9 cellular contexts compared by ENCODE assay signal in the genomic region with DNA sequence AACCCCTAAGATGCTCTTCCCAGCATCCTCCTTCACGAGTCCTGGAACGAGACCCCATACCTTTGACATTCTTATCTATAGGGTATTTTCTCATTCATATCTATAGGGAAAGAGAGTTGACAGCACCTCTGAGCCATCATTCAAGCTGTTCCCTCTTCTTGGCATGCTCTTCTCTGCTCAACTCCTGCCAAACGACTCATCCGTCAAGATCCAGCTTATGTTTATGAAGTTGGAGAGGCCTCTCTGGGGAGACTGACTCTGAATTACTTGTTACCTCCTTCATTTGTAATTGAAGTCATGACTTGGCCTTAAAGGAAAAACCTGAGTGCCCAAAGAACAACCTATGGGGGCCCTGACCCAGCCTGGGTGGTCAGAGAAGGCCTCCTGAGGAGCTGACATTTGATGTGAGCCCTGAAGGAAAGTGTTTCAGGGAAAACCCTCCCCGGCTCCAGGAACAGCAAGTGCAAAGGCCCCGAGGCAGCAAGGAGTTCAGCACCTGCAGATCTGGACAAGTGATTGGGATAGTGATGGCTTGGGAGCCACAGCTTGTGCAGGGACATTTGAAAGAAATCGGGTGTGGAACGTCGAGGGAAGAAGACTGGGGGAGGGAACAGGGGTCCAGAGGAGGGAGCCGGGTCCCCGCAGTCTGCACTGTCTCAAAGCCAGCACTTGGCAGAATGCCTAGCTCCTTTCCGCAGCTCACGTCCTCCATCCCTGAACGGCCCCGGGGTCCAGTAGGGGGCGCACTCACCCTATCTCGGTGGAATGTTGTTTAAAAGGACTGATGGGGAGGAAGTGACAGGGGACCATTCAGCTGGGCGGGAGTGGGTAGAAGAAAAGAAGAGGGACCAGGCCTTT. TPM values are rescaled to one million over a fixed set of nuclear protein-coding genes. Genes with fewer than 3 reads are reported as not detected.
DNase-seq lines count a peak whose midpoint lies in the region; ATAC-seq, FAIRE-seq and TF ChIP-seq lines count a peak whose summit lies in the region.
"Had no signal": no experiment of that assay in that cellular context is flagged by ENCODE, and none has a peak within 500 bp of the region (broad histone marks: within the 10 kb centered on the region; RNA-seq: fewer than 3 reads in every experiment).

No MANE protein-coding gene starts in this region.

- no peak overlapping the region for H3K27ac ChIP-seq in GM12878 (ENCODE audit: control insufficient read depth, insufficient read depth)

- H3K79me2 ChIP-seq in GM12878 (ENCODE audit: control insufficient read depth, insufficient read depth, low read length): no peaks in the 10 kb centered on the region

- RAD21 ChIA-PET in GM12878 (lab: Charles Lee; ENCODE audit: unreplicated experiment): interaction anchor here (1.0 to 1.1 kb wide), 2 partner anchors 59 to 621 kb away, joined by 3 to 4 read pairs; no protein-coding TSS in a partner anchor

- no peaks in the 10 kb centered on the region for H3K27me3 ChIP-seq in GM12878 (replicated peaks in 1 of 2; ENCODE audit: control insufficient read depth in 2 of 2, insufficient read depth in 2 of 2, low read length in 1 of 2)

- intact Hi-C loops in GM12878 (cut with micrococcal nuclease; ENCODE audit: unreplicated experiment): loop anchor here (1.0 kb wide), 1 partner anchor 65 kb away; no protein-coding TSS in a partner anchor

- no peak for FAIRE-seq in GM12878 (lab: Jason Lieb, UNC)
- FAIRE-seq: colon had no signal

- TF ChIP-seq POLR2A in GM12878 (IDR thresholded peaks at IDR 0.05; ENCODE audit: low read depth, low read length): no peak

- no peaks in the 10 kb centered on the region for H3K4me1 ChIP-seq in GM12878 (ENCODE audit: control insufficient read depth, insufficient read depth, low read length)

- CTCF ChIA-PET in GM12878 (lab: Yijun Ruan, JAX): interaction anchor here (0.6 to 2.2 kb wide), 19 partner anchors 10 to 620 kb away, joined by 3 to 31 read pairs (median 4); a partner anchor contains a TSS

- no peak overlapping the region for H3K9ac ChIP-seq in GM12878 (ENCODE audit: control insufficient read depth, insufficient read depth, low read length)

- peak; percentile 41 for TF ChIP-seq RAD21 in GM12878 (IDR thresholded peaks at IDR 0.05; ENCODE audit: insufficient read depth, low read depth, low read length)

- no peaks in the 10 kb centered on the region for H3K36me3 ChIP-seq in GM12878 (ENCODE audit: control insufficient read depth in 2 of 2, insufficient read depth in 2 of 2, low read length in 1 of 2)

- no peak overlapping the region for H3K4me2 ChIP-seq in GM12878 (ENCODE audit: control insufficient read depth, insufficient read depth)

- no peaks in the 10 kb centered on the region for H4K20me1 ChIP-seq in GM12878 (ENCODE audit: control insufficient read depth, insufficient read depth)

- H3K4me3 ChIP-seq in GM12878: no peak overlapping the region

- H3K9me3 ChIP-seq in GM12878 (replicated peaks; ENCODE audit: control insufficient read depth, insufficient read depth, low read length): no peaks in the 10 kb centered on the region; the same call in 2 of the 3 replicates

- WGBS in GM12878 (ENCODE audit: insufficient coverage, insufficient replicate concordance, low lambda C conversion rate, missing lambda C conversion rate): 16% methylated on average over 18 of the region's 18 CpGs

- POLR2A ChIA-PET in GM12878 (lab: Charles Lee): interaction anchor here (0.5 kb wide), 1 partner anchor 21 kb away, joined by 4 read pairs; no protein-coding TSS in a partner anchor

- TF ChIP-seq EP300 in GM12878 (IDR thresholded peaks at IDR 0.05; ENCODE audit: borderline replicate concordance in 1 of 2, control insufficient read depth in 1 of 2, low read depth in 2 of 2, low read length in 2 of 2): no peak

- in situ Hi-C loops in GM12878 (cut with MboI): no loop called here

- peak; percentile 48 to 62 (median 61) for TF ChIP-seq CTCF in GM12878 (IDR thresholded peaks at IDR 0.05 in 2 of 3, conservative IDR thresholded peaks at IDR 0.05 in 1 of 3; ENCODE audit: control insufficient read depth in 2 of 3, extremely low read depth in 1 of 3, insufficient read depth in 1 of 3, low read depth in 3 of 3, low read length in 3 of 3)

- SMC1A ChIA-PET in GM12878 (lab: Charles Lee; ENCODE audit: uncharacterized antibody, unreplicated experiment): interaction anchor here (0.6 to 1.6 kb wide), 5 partner anchors 38 to 938 kb away, joined by 3 to 6 read pairs (median 4); no protein-coding TSS in a partner anchor

- BruUV-seq in GM12878 (replicated peaks; lab: Mats Ljungman, UMichigan): no TSS peak

- ATAC-seq in GM12878 (peak; percentile 84), HG02678 (IDR thresholded peaks at IDR 0.05; ENCODE audit: unreplicated experiment) (no peak), HG02973 (IDR thresholded peaks at IDR 0.05; ENCODE audit: unreplicated experiment) (no peak)

- peak; percentile 53 for DNase-seq in GM04504 (ENCODE audit: low read depth)
- DNase-seq in MV-4-11 (lab: John Stamatoyannopoulos, UW): peak; percentile 81
- DNase-seq in T-helper 2 cell: peak in 3 of 5 experiments; percentile 30 to 68 (median 40)
- DNase-seq in GM12878 (ENCODE audit: low read depth, low spot score): no peak
- peak; percentile 43 for DNase-seq in inferior parietal cortex (ENCODE audit: extremely low spot score)
- DNase-seq in stimulated activated CD4-positive, alpha-beta T cell treated with anti-CD3 and anti-CD28 coated beads, Interleukin-2, amount 100 ng/mL, for 24 hours: peak; percentile 64 to 87

- no peak overlapping the region for H2AFZ ChIP-seq in GM12878 (ENCODE audit: control insufficient read depth, low read depth, low read length)

TF ChIP-seq in GM12878, 131 proteins besides CTCF, POLR2A, EP300 and RAD21 (continues in another document):
- TF ChIP-seq, protein P1, sequence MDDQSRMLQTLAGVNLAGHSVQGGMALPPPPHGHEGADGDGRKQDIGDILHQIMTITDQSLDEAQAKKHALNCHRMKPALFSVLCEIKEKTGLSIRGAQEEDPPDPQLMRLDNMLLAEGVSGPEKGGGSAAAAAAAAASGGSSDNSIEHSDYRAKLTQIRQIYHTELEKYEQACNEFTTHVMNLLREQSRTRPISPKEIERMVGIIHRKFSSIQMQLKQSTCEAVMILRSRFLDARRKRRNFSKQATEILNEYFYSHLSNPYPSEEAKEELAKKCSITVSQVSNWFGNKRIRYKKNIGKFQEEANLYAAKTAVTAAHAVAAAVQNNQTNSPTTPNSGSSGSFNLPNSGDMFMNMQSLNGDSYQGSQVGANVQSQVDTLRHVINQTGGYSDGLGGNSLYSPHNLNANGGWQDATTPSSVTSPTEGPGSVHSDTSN (IDR thresholded peaks at IDR 0.05; ENCODE audit: insufficient replicate concordance, low read depth, low read length): no peak

RNA-seq across cellular contexts. Expression of a gene that starts 14.0 kb away (rescaled TPM):
- total RNA-seq in GM12878 (2013; cell fraction: nucleolus; rRNA removed): not detected in 2 replicates
- not detected in 2 replicates for total RNA-seq in GM12878 (2014; rRNA removed)
- not detected in 2 replicates for total RNA-seq in GM12878 (2014; rRNA removed; fragmentation: Illumina TruSeq; extraction: Trizol)
- 0.21 TPM in 1 of 2 replicates, not detected in the other for total RNA-seq in GM12878 (2021)
- polyA plus RNA-seq in GM12878 (2011; ENCODE audit: low read depth): not detected
- polyA plus RNA-seq in GM12878 (2011; rRNA removed): not detected in 2 replicates
- polyA plus RNA-seq in GM12878 (2011; cell fraction: cytosol; rRNA removed): not detected in 2 replicates
- polyA plus RNA-seq in GM12878 (2011; cell fraction: nucleus; rRNA removed): not detected in 2 replicates
- polyA plus RNA-seq in GM12878 (2012): not detected in 2 replicates
- polyA plus RNA-seq in GM12878 (2014; fragmentation: Illumina TruSeq; extraction: Trizol): not detected in 2 replicates
- not detected for polyA plus RNA-seq in GM12878 (2014; fragmentation: Nextera tagmentation; extraction: Ambion mirVana)
- polyA plus RNA-seq in GM12878 (2014; rRNA removed): not detected in 2 replicates
- polyA plus RNA-seq in GM12878 (2016; fragmentation: Nextera tagmentation; extraction: Ambion mirVana): not detected
- not detected in 2 replicates for polyA minus RNA-seq in GM12878 (2011; rRNA and poly(A)+ RNA removed)
- polyA minus RNA-seq in GM12878 (2011; cell fraction: cytosol; rRNA and poly(A)+ RNA removed): 1.6 TPM in 1 of 2 replicates, not detected in the other
- 0.36 TPM in 1 of 2 replicates, not detected in the other for polyA minus RNA-seq in GM12878 (2011; cell fraction: nucleus; rRNA and poly(A)+ RNA removed)

RNA-seq across cellular contexts. Expression of a gene that starts 22.5 kb away (rescaled TPM):
- not detected in 2 replicates for total RNA-seq in GM12878 (2013; cell fraction: nucleolus; rRNA removed)
- total RNA-seq in GM12878 (2014; rRNA removed): not detected in 2 replicates
- total RNA-seq in GM12878 (2014; rRNA removed; fragmentation: Illumina TruSeq; extraction: Trizol): not detected in 2 replicates
- not detected in 2 replicates for total RNA-seq in GM12878 (2021)
- not detected for polyA plus RNA-seq in GM12878 (2011; ENCODE audit: low read depth)
- polyA plus RNA-seq in GM12878 (2011; rRNA removed): not detected in 2 replicates
- not detected in 2 replicates for polyA plus RNA-seq in GM12878 (2011; cell fraction: cytosol; rRNA removed)
- not detected in 2 replicates for polyA plus RNA-seq in GM12878 (2011; cell fraction: nucleus; rRNA removed)
- polyA plus RNA-seq in GM12878 (2012): not detected in 2 replicates
- polyA plus RNA-seq in GM12878 (2014; fragmentation: Illumina TruSeq; extraction: Trizol): not detected in 2 replicates
- polyA plus RNA-seq in GM12878 (2014; fragmentation: Nextera tagmentation; extraction: Ambion mirVana): not detected
- polyA plus RNA-seq in GM12878 (2014; rRNA removed): not detected in 2 replicates
- not detected for polyA plus RNA-seq in GM12878 (2016; fragmentation: Nextera tagmentation; extraction: Ambion mirVana)
- not detected in 2 replicates for polyA minus RNA-seq in GM12878 (2011; rRNA and poly(A)+ RNA removed)
- polyA minus RNA-seq in GM12878 (2011; cell fraction: cytosol; rRNA and poly(A)+ RNA removed): not detected in 2 replicates
- not detected in 2 replicates for polyA minus RNA-seq in GM12878 (2011; cell fraction: nucleus; rRNA and poly(A)+ RNA removed)

RNA-seq across cellular contexts. Expression of a gene that starts 58.3 kb away (rescaled TPM):
- 1.3 and 1.4 TPM in 2 replicates for total RNA-seq in GM12878 (2013; cell fraction: nucleolus; rRNA removed)
- total RNA-seq in GM12878 (2014; rRNA removed) (2.3 and 2.8 TPM in 2 replicates), GM12878 (2014; rRNA removed; fragmentation: Illumina TruSeq; extraction: Trizol) (1.2 TPM in 2 replicates), GM12878 (2021) (2.4 and 2.5 TPM in 2 replicates)
- 1.6 TPM for polyA plus RNA-seq in GM12878 (2011; ENCODE audit: low read depth)
- polyA plus RNA-seq in GM12878 (2011; rRNA removed) (1.4 and 1.9 TPM in 2 replicates), GM12878 (2014; fragmentation: Illumina TruSeq; extraction: Trizol) (1.4 TPM in 2 replicates), GM12878 (2014; fragmentation: Nextera tagmentation; extraction: Ambion mirVana) (under 1 TPM in 1 of 2 experiments, not detected in 1; 0.42 TPM), GM12878 (2014; rRNA removed) (1.9 and 2.2 TPM in 2 replicates), GM12878 (2016; fragmentation: Nextera tagmentation; extraction: Ambion mirVana) (1 to 10 TPM; 1.6 to 4.4 TPM)
- 2.2 and 2.8 TPM in 2 replicates for polyA plus RNA-seq in GM12878 (2011; cell fraction: cytosol; rRNA removed)
- polyA plus RNA-seq in GM12878 (2011; cell fraction: nucleus; rRNA removed): 1.7 and 1.8 TPM in 2 replicates
- 1.1 and 2.1 TPM in 2 replicates for polyA plus RNA-seq in GM12878 (2012)
- 1.5 and 1.9 TPM in 2 replicates for polyA minus RNA-seq in GM12878 (2011; rRNA and poly(A)+ RNA removed)
- 0.62 and 1.1 TPM in 2 replicates for polyA minus RNA-seq in GM12878 (2011; cell fraction: cytosol; rRNA and poly(A)+ RNA removed)
- 0.36 and 0.96 TPM in 2 replicates for polyA minus RNA-seq in GM12878 (2011; cell fraction: nucleus; rRNA and poly(A)+ RNA removed)
